In genomic region chr2:33521791-33522281, GRCh38 we compare ENCODE assay signal across 14 cellular contexts. TPM values are rescaled to one million over a fixed set of nuclear protein-coding genes. Genes with fewer than 3 reads are reported as not detected.
DNase-seq lines count a peak whose midpoint lies in the region; ATAC-seq, FAIRE-seq and TF ChIP-seq lines count a peak whose summit lies in the region.
"Had no signal": no experiment of that assay in that cellular context is flagged by ENCODE, and none has a peak within 500 bp of the region (broad histone marks: within the 10 kb centered on the region; RNA-seq: fewer than 3 reads in every experiment).

No MANE protein-coding gene starts in this region.

- no peak overlapping the region for H3K4me3 ChIP-seq in dorsolateral prefrontal cortex
- no peak overlapping the region for H3K4me3 ChIP-seq in uterus
- no peak overlapping the region for H3K4me3 ChIP-seq in left lung

- no peak for ATAC-seq in GM21423 (IDR thresholded peaks at IDR 0.05; ENCODE audit: unreplicated experiment)
- no peak for ATAC-seq in left lung

- intact Hi-C loops in dorsolateral prefrontal cortex (cut with DNase I) (no loop called here), uterus (cut with DNase I; ENCODE audit: low total_unique reads) (no loop called here), left lung (cut with DNase I) (no loop called here)

- H3K27ac ChIP-seq in dorsolateral prefrontal cortex (peak overlapping the region in 50 of 59 donors; percentile 1 to 80 (median 52)), uterus (peak overlapping the region; percentile 21 to 23), left lung (no peak overlapping the region)

- H3K9me3 ChIP-seq in uterus (no peaks in the 10 kb centered on the region), left lung (no peaks in the 10 kb centered on the region)

- no peak for FAIRE-seq in GM12892 (lab: Jason Lieb, UNC)
- FAIRE-seq: kidney had no signal

- H3K4me1 ChIP-seq in uterus, result no peaks in the 10 kb centered on the region
- H3K4me1 ChIP-seq in left lung, result no peaks in the 10 kb centered on the region

- no peaks in the 10 kb centered on the region for H3K36me3 ChIP-seq in uterus
- H3K36me3 ChIP-seq in left lung, result peaks cover 0 to 2% of the 10 kb centered on the region in 2 donors

- H3K27me3 ChIP-seq in dorsolateral prefrontal cortex (no peaks in the 10 kb centered on the region), uterus (no peaks in the 10 kb centered on the region), left lung (no peaks in the 10 kb centered on the region)

- TF ChIP-seq CTCF in dorsolateral prefrontal cortex (IDR thresholded peaks at IDR 0.05 in 54 of 56, conservative IDR thresholded peaks at IDR 0.05 in 2 of 56; ENCODE audit: low read depth in 1 of 56, partially characterized antibody in 56 of 56) (no peak), uterus (IDR thresholded peaks at IDR 0.05) (no peak), left lung (IDR thresholded peaks at IDR 0.05) (no peak)

- DNase-seq in NCI-H748 (lab: John Stamatoyannopoulos, UW; ENCODE audit: unreplicated experiment) (peak; percentile 0), NCI-H748 treated with DMSO at 0.1 percent for 48 hours (lab: John Stamatoyannopoulos, UW) (no peak), dorsolateral prefrontal cortex (peak in 1 of 10 donors; percentile 29), left kidney (ENCODE audit: low read depth, low spot score) (peak; percentile 61), uterus (peak; percentile 25 to 71), GM12892 (ENCODE audit: insufficient read length) (no peak), left lung (no peak)
- DNase-seq: 8988T; activated T-cell treated with anti-CD3 and anti-CD28 coated beads, Interleukin-2, amount 50 U/mL, for 1 hour; kidney; SIG-M5; stimulated activated CD4-positive, alpha-beta T cell treated with anti-CD3 and anti-CD28 coated beads, Interleukin-4, amount 100 ng/mL, for 4 hours had no signal

- TF ChIP-seq POLR2A in uterus (IDR thresholded peaks at IDR 0.05), result no peak
- no peak for TF ChIP-seq POLR2A in GM12892 (IDR thresholded peaks at IDR 0.05; ENCODE audit: low read depth, low read length)

RNA-seq across cellular contexts. Expression of gene RASGRP3, which starts 45.4 kb away (rescaled TPM):
- total RNA-seq in dorsolateral prefrontal cortex, result 100 to 1,000 TPM in 1 of 120 experiments, 10 to 100 TPM in 106, 1 to 10 TPM in 13; 4.2 to 101 (median 24.4) TPM
- total RNA-seq in uterus, result 10 to 100 TPM in 2 of 4 donors, 1 to 10 TPM in 2; 2.6 to 42.7 (median 8.6) TPM
- 158 TPM for polyA plus RNA-seq in GM12892 (2012; ENCODE audit: missing spikeins)
- 10 to 100 TPM; 20.3 to 27.2 TPM for total RNA-seq in left lung
- total RNA-seq: NCI-H460 had no signal

Comparison
In these comparisons a context has a peak if more than half of its experiments do, and no peak if none do; other contexts are left out.
1. DNase-seq: peak in NCI-H748 (single experiment), left kidney (single experiment) and uterus (2 of 2); none in NCI-H748 treated with DMSO at 0.1 percent for 48 hours (single experiment), GM12892 (single experiment) and left lung (0 of 2).
2. H3K27ac ChIP-seq: peak in dorsolateral prefrontal cortex (50 of 59) and uterus (2 of 2); none in left lung (0 of 2).